35 cellular contexts compared by ENCODE assay signal in genomic region chr5:14615365-14615764, GRCh38. TPM values are rescaled to one million over a fixed set of nuclear protein-coding genes. Genes with fewer than 3 reads are reported as not detected.
DNase-seq lines count a peak whose midpoint lies in the region; ATAC-seq and TF ChIP-seq lines count a peak whose summit lies in the region.
"Had no signal": no experiment of that assay in that cellular context is flagged by ENCODE, and none has a peak within 500 bp of the region (broad histone marks: within the 10 kb centered on the region; RNA-seq: fewer than 3 reads in every experiment).

No MANE protein-coding gene starts in this region.

- no peak for TF ChIP-seq CTCF in 22Rv1 (IDR thresholded peaks at IDR 0.05)
- no peak for TF ChIP-seq CTCF in PC-3 (conservative IDR thresholded peaks at IDR 0.05; ENCODE audit: low read depth, low read length)

- H3K27ac ChIP-seq in 22Rv1 = peak overlapping the region; percentile 22; the same call in 1 of the 2 replicates
- H3K27ac ChIP-seq in PC-3 (ENCODE audit: low read length) = peak overlapping the region; percentile 58
- H3K27ac ChIP-seq: cardiac muscle cell, colonic mucosa, epithelial cell of prostate, psoas muscle, stomach, thyroid gland, vagina, WERI-Rb-1 had no signal

- peaks cover 12% of the 10 kb centered on the region for H3K4me1 ChIP-seq in PC-3 (ENCODE audit: insufficient read depth, low read length)
- H3K4me1 ChIP-seq: colonic mucosa, psoas muscle, stomach, vagina had no signal

- no peak overlapping the region for H3K9ac ChIP-seq in PC-3 (ENCODE audit: low read length)

- peak; percentile 95 for DNase-seq in DMS53 (lab: John Stamatoyannopoulos, UW)
- peak; percentile 71 to 90 for DNase-seq in NCI-H2081 (lab: John Stamatoyannopoulos, UW)
- peak; percentile 66 for DNase-seq in PC-3
- DNase-seq in superior temporal gyrus (ENCODE audit: extremely low spot score) = no peak
- no peak for DNase-seq in activated CD4-positive, alpha-beta T cell treated with anti-CD3 and anti-CD28 coated beads, Interleukin-2, amount 50 U/mL, for 48 hours
- no peak for DNase-seq in activated T-helper 1 cell treated with anti-CD3 and anti-CD28 coated beads, Interleukin-12 subunit alpha, Interleukin-12 subunit beta, Interleukin-2, Interleukin-4 antibody, amounts not matched to agents 30 ng/mL and 10 ng/mL and 1 ng/mL, durations not matched to agents 14 hours and 24 hours and 36 hours (ENCODE audit: low spot score)
- DNase-seq: ACHN; activated CD4-positive, alpha-beta T cell treated with anti-CD3 and anti-CD28 coated beads for 48 hours; activated gamma-delta T cell; activated T-cell treated with anti-CD3 and anti-CD28 coated beads, Interleukin-2, amount 50 U/mL, for 24 hours; CD4-positive, alpha-beta memory T cell; colonic mucosa; DMS79; effector CD4-positive, alpha-beta T cell; hypothalamus; left cardiac atrium; mucosa of descending colon; natural killer cell; NCI-H187; NCI-H446 treated with DMSO at 0.1 percent for 48 hours; psoas muscle; SIG-M5; stomach; T1000; thyroid gland; WERI-Rb-1 had no signal

- no peak overlapping the region for H3K27ac Mint-ChIP-seq in activated T-helper 1 cell treated with anti-CD3 and anti-CD28 coated beads, Interleukin-12 subunit alpha, Interleukin-12 subunit beta, Interleukin-2, Interleukin-4 antibody, amounts not matched to agents 30 ng/mL and 10 ng/mL and 1 ng/mL, durations not matched to agents 14 hours and 24 hours and 36 hours
- H3K27ac Mint-ChIP-seq: activated T-cell treated with anti-CD3 and anti-CD28 coated beads, Interleukin-2, amount 50 U/mL, for 24 hours; B cell; CD4-positive, alpha-beta memory T cell; natural killer cell had no signal

- H2AFZ ChIP-seq in PC-3 (ENCODE audit: low read length) = no peak overlapping the region

- peaks cover 34% of the 10 kb centered on the region for H3K36me3 Mint-ChIP-seq in activated T-helper 1 cell treated with anti-CD3 and anti-CD28 coated beads, Interleukin-12 subunit alpha, Interleukin-12 subunit beta, Interleukin-2, Interleukin-4 antibody, amounts not matched to agents 30 ng/mL and 10 ng/mL and 1 ng/mL, durations not matched to agents 14 hours and 24 hours and 36 hours (ENCODE audit: low read depth)

- BruUV-seq in PC-3 (replicated peaks; lab: Mats Ljungman, UMichigan) = no TSS peak

- POLR2A ChIA-PET in PC-3 (lab: Charles Lee; ENCODE audit: unreplicated experiment) = no interaction called here

- H3K79me2 ChIP-seq in PC-3 (ENCODE audit: low read length) = no peaks in the 10 kb centered on the region

- H3K27me3 Mint-ChIP-seq in activated T-helper 1 cell treated with anti-CD3 and anti-CD28 coated beads, Interleukin-12 subunit alpha, Interleukin-12 subunit beta, Interleukin-2, Interleukin-4 antibody, amounts not matched to agents 30 ng/mL and 10 ng/mL and 1 ng/mL, durations not matched to agents 14 hours and 24 hours and 36 hours (ENCODE audit: insufficient read depth) = no peaks in the 10 kb centered on the region
- H3K27me3 Mint-ChIP-seq: activated T-cell treated with anti-CD3 and anti-CD28 coated beads, Interleukin-2, amount 50 U/mL, for 24 hours; CD4-positive, alpha-beta memory T cell had no signal

- no peak overlapping the region for H3K4me3 Mint-ChIP-seq in activated T-helper 1 cell treated with anti-CD3 and anti-CD28 coated beads, Interleukin-12 subunit alpha, Interleukin-12 subunit beta, Interleukin-2, Interleukin-4 antibody, amounts not matched to agents 30 ng/mL and 10 ng/mL and 1 ng/mL, durations not matched to agents 14 hours and 24 hours and 36 hours
- H3K4me3 Mint-ChIP-seq: activated T-cell treated with anti-CD3 and anti-CD28 coated beads, Interleukin-2, amount 50 U/mL, for 24 hours; B cell; CD4-positive, alpha-beta memory T cell; natural killer cell had no signal

- CTCF ChIA-PET in PC-3 (lab: Charles Lee) = interaction anchor here (0.5 kb wide), 1 partner anchor 23 kb away, joined by 17 read pairs; no protein-coding TSS in a partner anchor

- peaks cover 53% of the 10 kb centered on the region for H3K36me3 ChIP-seq in PC-3 (ENCODE audit: low read depth, low read length)
- H3K36me3 ChIP-seq: cardiac muscle cell had no signal

- no peak overlapping the region for H3K4me3 ChIP-seq in PC-3 (ENCODE audit: low read length)
- H3K4me3 ChIP-seq: cardiac muscle cell, colonic mucosa, mucosa of descending colon, psoas muscle, stomach, thyroid gland, vagina had no signal

- no peaks in the 10 kb centered on the region for H3K9me3 ChIP-seq in PC-3 (ENCODE audit: low read length)
- H3K9me3 ChIP-seq: colonic mucosa, mucosa of descending colon, psoas muscle, stomach, thyroid gland, vagina had no signal

- no peaks in the 10 kb centered on the region for H4K20me1 ChIP-seq in PC-3 (ENCODE audit: low read length)

- H3K9me3 Mint-ChIP-seq in activated T-helper 1 cell treated with anti-CD3 and anti-CD28 coated beads, Interleukin-12 subunit alpha, Interleukin-12 subunit beta, Interleukin-2, Interleukin-4 antibody, amounts not matched to agents 30 ng/mL and 10 ng/mL and 1 ng/mL, durations not matched to agents 14 hours and 24 hours and 36 hours = peaks cover 4% of the 10 kb centered on the region
- H3K9me3 Mint-ChIP-seq: activated T-cell treated with anti-CD3 and anti-CD28 coated beads, Interleukin-2, amount 50 U/mL, for 24 hours; natural killer cell had no signal

- no peaks in the 10 kb centered on the region for H3K9me2 ChIP-seq in PC-3 (replicated peaks; ENCODE audit: low read length)

- H3K4me2 ChIP-seq in PC-3 (ENCODE audit: low read length) = no peak overlapping the region

- H3K27me3 ChIP-seq in PC-3 (ENCODE audit: low read length) = no peaks in the 10 kb centered on the region
- H3K27me3 ChIP-seq: cardiac muscle cell, colonic mucosa, stomach, thyroid gland, vagina had no signal

- intact Hi-C loops in PC-3 (cut with micrococcal nuclease) = no loop called here
- intact Hi-C loops in activated T-helper 1 cell treated with anti-CD3 and anti-CD28 coated beads, Interleukin-12 subunit alpha, Interleukin-12 subunit beta, Interleukin-2, Interleukin-4 antibody, amounts not matched to agents 30 ng/mL and 10 ng/mL and 1 ng/mL, durations not matched to agents 14 hours and 24 hours and 36 hours (cut with micrococcal nuclease) = no loop called here

- ATAC-seq in PC-3 = peak; percentile 79
- no peak for ATAC-seq in GM18520 (IDR thresholded peaks at IDR 0.05; ENCODE audit: unreplicated experiment)
- ATAC-seq: HCT116, left cardiac atrium, mucosa of descending colon, natural killer cell, Panc1, psoas muscle, sciatic nerve had no signal

- H3K4me1 Mint-ChIP-seq in activated T-helper 1 cell treated with anti-CD3 and anti-CD28 coated beads, Interleukin-12 subunit alpha, Interleukin-12 subunit beta, Interleukin-2, Interleukin-4 antibody, amounts not matched to agents 30 ng/mL and 10 ng/mL and 1 ng/mL, durations not matched to agents 14 hours and 24 hours and 36 hours (ENCODE audit: low read depth) = no peaks in the 10 kb centered on the region
- H3K4me1 Mint-ChIP-seq: B cell; CD4-positive, alpha-beta memory T cell; natural killer cell had no signal

- H3F3A ChIP-seq in PC-3 (ENCODE audit: low read length, unreplicated experiment) = no peaks in the 10 kb centered on the region

RNA-seq across cellular contexts. Expression of gene OTULINL, which starts 33.8 kb away (rescaled TPM):
- 46.4 and 54.6 TPM in 2 replicates for total RNA-seq in PC-3 (2014; rRNA removed)
- 13.6 and 14.0 TPM in 2 replicates for total RNA-seq in activated T-helper 1 cell treated with anti-CD3 and anti-CD28 coated beads, Interleukin-12 subunit alpha, Interleukin-12 subunit beta, Interleukin-2, Interleukin-4 antibody, amounts not matched to agents 30 ng/mL and 10 ng/mL and 1 ng/mL, durations not matched to agents 14 hours and 24 hours and 36 hours

RNA-seq across cellular contexts. Expression of gene OTULIN, which starts 49.2 kb away (rescaled TPM):
- total RNA-seq in PC-3 (2014; rRNA removed) = 22.4 and 26.7 TPM in 2 replicates
- 57.4 and 58.7 TPM in 2 replicates for total RNA-seq in activated T-helper 1 cell treated with anti-CD3 and anti-CD28 coated beads, Interleukin-12 subunit alpha, Interleukin-12 subunit beta, Interleukin-2, Interleukin-4 antibody, amounts not matched to agents 30 ng/mL and 10 ng/mL and 1 ng/mL, durations not matched to agents 14 hours and 24 hours and 36 hours

Comparison
In these comparisons a context has a peak if more than half of its experiments do, and no peak if none do; other contexts are left out.
1. DNase-seq: peak in DMS53 (single experiment), NCI-H2081 (2 of 2) and PC-3 (single experiment); none in superior temporal gyrus (single experiment), activated CD4-positive, alpha-beta T cell treated with anti-CD3 and anti-CD28 coated beads, Interleukin-2, amount 50 U/mL, for 48 hours (0 of 2) and activated T-helper 1 cell treated with anti-CD3 and anti-CD28 coated beads, Interleukin-12 subunit alpha, Interleukin-12 subunit beta, Interleukin-2, Interleukin-4 antibody, amounts not matched to agents 30 ng/mL and 10 ng/mL and 1 ng/mL, durations not matched to agents 14 hours and 24 hours and 36 hours (single experiment).